Comparison of ENCODE assay signal across 8 cellular contexts in genomic region chr10:125057158-125058001, GRCh38.
DNase-seq lines count a peak whose midpoint lies in the region; ATAC-seq and TF ChIP-seq lines count a peak whose summit lies in the region.

No MANE protein-coding gene starts in this region.

- TF ChIP-seq POLR2A in gastrocnemius medialis (IDR thresholded peaks at IDR 0.05): no peak

- no peak for TF ChIP-seq CTCF in astrocyte of the spinal cord (IDR thresholded peaks at IDR 0.05; ENCODE audit: low read depth, low read length)
- no peak for TF ChIP-seq CTCF in gastrocnemius medialis (IDR thresholded peaks at IDR 0.05 in 4 of 5, conservative IDR thresholded peaks at IDR 0.05 in 1 of 5)

- DNase-seq in AG08396 (ENCODE audit: low spot score) (peak; percentile 80), HS-5 (ENCODE audit: low read depth) (peak; percentile 83), astrocyte of the spinal cord (ENCODE audit: low read depth, low spot score) (peak; percentile 87), gastrocnemius medialis (peak; percentile 51 to 58), KG1 (lab: John Stamatoyannopoulos, UW) (no peak), DMS114 treated with DMSO at 0.1 percent for 48 hours (lab: John Stamatoyannopoulos, UW; ENCODE audit: unreplicated experiment) (no peak), GOT3 (lab: John Stamatoyannopoulos, UW) (no peak)

- H3K4me3 ChIP-seq in astrocyte of the spinal cord (ENCODE audit: low read depth, low read length): no peak overlapping the region
- no peak overlapping the region for H3K4me3 ChIP-seq in iPS-20b (ENCODE audit: low read length)
- H3K4me3 ChIP-seq in gastrocnemius medialis: peak overlapping the region in 2 of 4 donors; percentile 8 to 21

- peaks cover 46% of the 10 kb centered on the region for H3K36me3 ChIP-seq in iPS-20b (ENCODE audit: insufficient read depth, low read depth, low read length)
- H3K36me3 ChIP-seq in gastrocnemius medialis: no peaks in the 10 kb centered on the region

- intact Hi-C loops in gastrocnemius medialis (cut with DNase I; ENCODE audit: low total_unique reads): no loop called here

- in situ Hi-C loops in astrocyte of the spinal cord (cut with HindIII; ENCODE audit: low sequenced_read_pairs) (no loop called here), gastrocnemius medialis (cut with MboI; ENCODE audit: low sequenced_read_pairs in 4 of 4) (loop anchor here in 3 of 4 donors (10.0 to 25.0 kb wide), 3 partner anchors 63 to 280 kb away; no protein-coding TSS in a partner anchor)

- H3K4me1 ChIP-seq in iPS-20b (ENCODE audit: insufficient read depth, low read length) (peaks cover 25% of the 10 kb centered on the region), gastrocnemius medialis (peaks cover 79 to 98% of the 10 kb centered on the region in 2 donors)

- ATAC-seq in gastrocnemius medialis: peak; percentile 37 to 44

- H3K9me3 ChIP-seq in iPS-20b (ENCODE audit: insufficient read depth, low read depth, low read length): no peaks in the 10 kb centered on the region
- no peaks in the 10 kb centered on the region for H3K9me3 ChIP-seq in gastrocnemius medialis

- H3K9ac ChIP-seq in iPS-20b (ENCODE audit: low read depth, low read length): peak overlapping the region; percentile 39; the same call in 1 of the 2 replicates

- H3K27ac ChIP-seq in iPS-20b (ENCODE audit: low read length) (no peak overlapping the region), gastrocnemius medialis (peak overlapping the region; percentile 91 to 93 (median 91))

- H3K27me3 ChIP-seq in iPS-20b (ENCODE audit: insufficient read depth, low read length) (no peaks in the 10 kb centered on the region), gastrocnemius medialis (no peaks in the 10 kb centered on the region)

Comparison
In these comparisons a context has a peak if more than half of its experiments do, and no peak if none do; other contexts are left out.
1. DNase-seq: peak in AG08396 (single experiment), HS-5 (single experiment), astrocyte of the spinal cord (single experiment) and gastrocnemius medialis (2 of 2); none in KG1 (single experiment), DMS114 treated with DMSO at 0.1 percent for 48 hours (single experiment) and GOT3 (single experiment).